In genomic region chr17:28227278-28228108, GRCh38 we compare ENCODE assay signal across 8 cellular contexts.
A peak's percentile ranks its signal among the peaks of the same experiment; 100 is the strongest.
DNase-seq lines count a peak whose midpoint lies in the region; ATAC-seq and TF ChIP-seq lines count a peak whose summit lies in the region.

No MANE protein-coding gene starts in this region.

- no peaks in the 10 kb centered on the region for H3K36me3 Mint-ChIP-seq in activated CD4-positive, alpha-beta T cell treated with anti-CD3 and anti-CD28 coated beads, Interleukin-2, amount 10 ng/mL, durations not matched to agents 7 days and 5 days (ENCODE audit: low read depth)
- no peaks in the 10 kb centered on the region for H3K36me3 Mint-ChIP-seq in natural killer cell treated with Interleukin-12 subunit alpha and Interleukin-12 subunit beta and Interleukin-15 and Interleukin-18, amount 100 ng/mL, for 72 hours

- H4K20me1 ChIP-seq in MM.1S (ENCODE audit: insufficient read depth, low read length) = no peaks in the 10 kb centered on the region

- peak; percentile 84 for DNase-seq in COR-L47 (lab: John Stamatoyannopoulos, UW)
- DNase-seq in MM.1S = no peak
- DNase-seq in activated CD4-positive, alpha-beta T cell treated with anti-CD3 and anti-CD28 coated beads, Interleukin-2, amount 10 ng/mL, durations not matched to agents 7 days and 5 days = peak; percentile 14
- DNase-seq in natural killer cell treated with Interleukin-12 subunit alpha and Interleukin-12 subunit beta and Interleukin-15 and Interleukin-18, amount 100 ng/mL, for 72 hours (ENCODE audit: low spot score) = peak; percentile 63
- DNase-seq in pons (ENCODE audit: low spot score) = no peak
- DNase-seq in cerebellar nuclear complex (lab: John Stamatoyannopoulos, UW) = no peak

- peak overlapping the region; percentile 37 for H3K4me3 ChIP-seq in MM.1S (ENCODE audit: low read length)

- no peaks in the 10 kb centered on the region for H3K9me3 ChIP-seq in MM.1S (replicated peaks; ENCODE audit: insufficient read depth, low read length)

- ATAC-seq in esophagus mucosa = peak; percentile 63
- peak; percentile 58 to 71 for ATAC-seq in natural killer cell treated with Interleukin-12 subunit alpha and Interleukin-12 subunit beta and Interleukin-15 and Interleukin-18, amount 100 ng/mL, for 72 hours
- no peak for ATAC-seq in HG03442 (IDR thresholded peaks at IDR 0.05; ENCODE audit: unreplicated experiment)

- H3K4me1 ChIP-seq in MM.1S (ENCODE audit: low read length) = no peaks in the 10 kb centered on the region

- no peak overlapping the region for H3K27ac ChIP-seq in MM.1S (ENCODE audit: low read length)

- no peak overlapping the region for H3K27ac Mint-ChIP-seq in activated CD4-positive, alpha-beta T cell treated with anti-CD3 and anti-CD28 coated beads, Interleukin-2, amount 10 ng/mL, durations not matched to agents 7 days and 5 days
- H3K27ac Mint-ChIP-seq in natural killer cell treated with Interleukin-12 subunit alpha and Interleukin-12 subunit beta and Interleukin-15 and Interleukin-18, amount 100 ng/mL, for 72 hours = no peak overlapping the region

- no peak for TF ChIP-seq CTCF in MM.1S (IDR thresholded peaks at IDR 0.05; ENCODE audit: low read length)

- H3K36me3 ChIP-seq in MM.1S (replicated peaks; ENCODE audit: insufficient read depth, low read length) = no peaks in the 10 kb centered on the region

- peaks cover 45% of the 10 kb centered on the region for H3K27me3 Mint-ChIP-seq in activated CD4-positive, alpha-beta T cell treated with anti-CD3 and anti-CD28 coated beads, Interleukin-2, amount 10 ng/mL, durations not matched to agents 7 days and 5 days
- H3K27me3 Mint-ChIP-seq in natural killer cell treated with Interleukin-12 subunit alpha and Interleukin-12 subunit beta and Interleukin-15 and Interleukin-18, amount 100 ng/mL, for 72 hours = peaks cover 27 to 35% of the 10 kb centered on the region in 2 donors

- no peaks in the 10 kb centered on the region for H3K9me2 ChIP-seq in MM.1S (replicated peaks; ENCODE audit: insufficient read depth, low read length)

- H3K4me2 ChIP-seq in MM.1S (ENCODE audit: low read depth, low read length) = peak overlapping the region; percentile 58

- peaks cover 19% of the 10 kb centered on the region for H3K4me1 Mint-ChIP-seq in activated CD4-positive, alpha-beta T cell treated with anti-CD3 and anti-CD28 coated beads, Interleukin-2, amount 10 ng/mL, durations not matched to agents 7 days and 5 days
- H3K4me1 Mint-ChIP-seq in natural killer cell treated with Interleukin-12 subunit alpha and Interleukin-12 subunit beta and Interleukin-15 and Interleukin-18, amount 100 ng/mL, for 72 hours (ENCODE audit: low read depth in 2 of 2) = peaks cover 0 to 7% of the 10 kb centered on the region in 2 donors

- H3F3A ChIP-seq in MM.1S (ENCODE audit: insufficient read depth, low read length) = no peaks in the 10 kb centered on the region

- CTCF ChIA-PET in activated CD4-positive, alpha-beta T cell treated with anti-CD3 and anti-CD28 coated beads, Interleukin-2, amount 10 ng/mL, durations not matched to agents 7 days and 5 days (lab: Charles Lee) = interaction anchor here (0.9 kb wide), 1 partner anchor 23 kb away, joined by 3 read pairs; no protein-coding TSS in a partner anchor

- POLR2A ChIA-PET in activated CD4-positive, alpha-beta T cell treated with anti-CD3 and anti-CD28 coated beads, Interleukin-2, amount 10 ng/mL, durations not matched to agents 7 days and 5 days (lab: Charles Lee) = no interaction called here

- H3K4me3 Mint-ChIP-seq in activated CD4-positive, alpha-beta T cell treated with anti-CD3 and anti-CD28 coated beads, Interleukin-2, amount 10 ng/mL, durations not matched to agents 7 days and 5 days = peak overlapping the region; percentile 59
- peak overlapping the region; percentile 61 for H3K4me3 Mint-ChIP-seq in natural killer cell treated with Interleukin-12 subunit alpha and Interleukin-12 subunit beta and Interleukin-15 and Interleukin-18, amount 100 ng/mL, for 72 hours

- H3K9me3 Mint-ChIP-seq in activated CD4-positive, alpha-beta T cell treated with anti-CD3 and anti-CD28 coated beads, Interleukin-2, amount 10 ng/mL, durations not matched to agents 7 days and 5 days = no peaks in the 10 kb centered on the region
- no peaks in the 10 kb centered on the region for H3K9me3 Mint-ChIP-seq in natural killer cell treated with Interleukin-12 subunit alpha and Interleukin-12 subunit beta and Interleukin-15 and Interleukin-18, amount 100 ng/mL, for 72 hours

- no peak overlapping the region for H3K9ac ChIP-seq in MM.1S (ENCODE audit: low read length)

- H2AFZ ChIP-seq in MM.1S (ENCODE audit: low read length) = peak overlapping the region; percentile 48; the same call in 1 of the 2 replicates

- H3K27me3 ChIP-seq in MM.1S (replicated peaks; ENCODE audit: insufficient read depth, low read length) = no peaks in the 10 kb centered on the region; the same call in 1 of the 2 replicates

- no peaks in the 10 kb centered on the region for H3K79me2 ChIP-seq in MM.1S (ENCODE audit: low read length)

Comparison
In these comparisons a context has a peak if more than half of its experiments do, and no peak if none do; other contexts are left out.
1. DNase-seq: peak in COR-L47 (single experiment), activated CD4-positive, alpha-beta T cell treated with anti-CD3 and anti-CD28 coated beads, Interleukin-2, amount 10 ng/mL, durations not matched to agents 7 days and 5 days (single experiment) and natural killer cell treated with Interleukin-12 subunit alpha and Interleukin-12 subunit beta and Interleukin-15 and Interleukin-18, amount 100 ng/mL, for 72 hours (single experiment); none in MM.1S (single experiment), pons (single experiment) and cerebellar nuclear complex (0 of 2).